In genomic region chr10:112000466-112000865, GRCh38 we compare ENCODE assay signal across 14 cellular contexts.
"Had no signal": no experiment of that assay in that cellular context is flagged by ENCODE, and none has a peak within 500 bp of the region (broad histone marks: within the 10 kb centered on the region; RNA-seq: fewer than 3 reads in every experiment).

No MANE protein-coding gene starts in this region.

- H3K27me3 ChIP-seq: right atrium auricular region, uterus had no signal

- H3K4me3 ChIP-seq: dorsolateral prefrontal cortex, right atrium auricular region, uterus had no signal

- DNase-seq: activated CD4-positive, alpha-beta T cell treated with anti-CD3 and anti-CD28 coated beads, Interleukin-2, amount 50 U/mL, for 4 hours; activated CD4-positive, CD25-positive, alpha-beta regulatory T cell treated with anti-CD3 and anti-CD28 coated beads, Interleukin-2, amount 50 U/mL, for 72 hours; activated CD8-positive, alpha-beta memory T cell treated with anti-CD3 and anti-CD28 coated beads, Interleukin-2, amount 10 ng/mL, durations not matched to agents 7 days and 5 days; activated effector memory CD4-positive, alpha-beta T cell treated with Interleukin-2 at 50 U/mL for 16 hours; activated T-cell treated with anti-CD3 and anti-CD28 coated beads, Interleukin-2, amount 50 U/mL, for 24 hours; amygdala; dorsolateral prefrontal cortex; kidney; stimulated activated CD4-positive, alpha-beta T cell treated with anti-CD3 and anti-CD28 coated beads, Interleukin-2, amount 100 ng/mL, for 24 hours; stimulated activated naive CD4-positive, alpha-beta T cell; T-helper 9 cell had no signal

- H3K36me3 ChIP-seq: right atrium auricular region, uterus had no signal

- H3K9me3 ChIP-seq: right atrium auricular region, uterus had no signal

- H3K4me1 ChIP-seq: right atrium auricular region, uterus had no signal

- H3K27ac ChIP-seq: dorsolateral prefrontal cortex, right atrium auricular region, uterus had no signal

- ATAC-seq: activated CD8-positive, alpha-beta memory T cell treated with anti-CD3 and anti-CD28 coated beads, Interleukin-2, amount 10 ng/mL, durations not matched to agents 7 days and 5 days; esophagus mucosa had no signal
